1 cellular context compared by ENCODE assay signal in the genomic region with DNA sequence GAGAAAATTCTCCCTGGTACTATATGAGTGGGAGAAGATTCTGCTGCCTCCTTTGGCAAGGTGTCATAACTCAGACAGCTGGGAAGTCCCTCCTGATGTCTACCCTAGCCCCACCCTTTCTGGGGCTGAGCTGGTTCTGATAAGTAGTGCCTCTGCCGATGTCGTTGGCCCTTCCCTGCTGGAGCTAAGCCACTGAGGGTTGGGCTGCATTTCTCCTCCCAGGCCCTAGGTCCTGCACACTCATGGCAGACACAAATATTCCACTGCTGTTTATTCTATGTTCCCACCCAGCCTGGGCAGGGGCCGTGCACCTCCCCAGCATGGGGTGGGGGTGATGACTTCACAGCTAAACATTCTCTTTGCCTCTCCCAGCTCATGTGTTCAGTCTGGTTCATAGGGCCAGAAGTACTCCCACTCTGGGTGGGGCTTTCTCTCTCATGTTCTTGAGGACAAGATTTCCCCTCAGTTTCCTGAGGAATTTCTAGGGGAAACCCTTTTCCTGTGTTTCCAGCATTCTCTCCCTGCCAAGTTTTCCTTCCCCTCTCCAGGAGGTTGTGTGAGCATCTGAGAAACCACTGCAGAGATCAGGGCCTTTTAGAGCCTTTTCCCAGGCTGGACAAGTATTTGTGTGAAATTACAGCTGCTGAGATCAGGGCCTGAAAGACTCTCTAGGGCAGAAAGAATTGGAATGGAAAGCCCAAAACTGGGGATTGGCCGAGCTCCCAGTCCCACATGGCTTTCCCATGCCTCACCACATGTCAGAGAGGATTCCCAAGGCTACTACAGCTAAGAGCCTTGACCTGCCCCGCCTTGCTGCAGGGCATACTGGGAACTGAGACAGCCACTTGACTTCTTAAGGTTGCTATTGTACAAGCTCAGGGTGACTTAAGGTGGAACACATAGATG.
TF ChIP-seq lines count a peak whose summit lies in the region.

No MANE protein-coding gene starts in this region.

TF ChIP-seq in HCT116, 20 proteins besides CTCF, POLR2A, EP300 and RAD21 (continued from another document):
- TF ChIP-seq TCF7L2 (IDR thresholded peaks at IDR 0.05; ENCODE audit: borderline replicate concordance, extremely low read depth, insufficient read depth, insufficient read length) (no peak), FOSL1 (IDR thresholded peaks at IDR 0.05; ENCODE audit: low read depth) (peak; percentile 1; the same call in 1 of the 2 replicates), EZH2 (IDR thresholded peaks at IDR 0.05) (no peak), ZNF274 (IDR thresholded peaks at IDR 0.05; ENCODE audit: low read depth, low read length) (no peak), SIN3A (IDR thresholded peaks at IDR 0.05; ENCODE audit: low read depth) (peak; percentile 59; the same call in 1 of the 2 replicates), EGR1 (IDR thresholded peaks at IDR 0.05; ENCODE audit: low read depth) (0 out of 2 replicates have a peak, but pooled peaks have one; percentile 9), SP1 (IDR thresholded peaks at IDR 0.05; ENCODE audit: low read depth) (peak; percentile 70), CBX3 (IDR thresholded peaks at IDR 0.05; ENCODE audit: low read depth) (peak; percentile 34; the same call in 1 of the 2 replicates), ZFX (IDR thresholded peaks at IDR 0.05) (no peak), ELF1 (IDR thresholded peaks at IDR 0.05; ENCODE audit: borderline replicate concordance, low read depth) (no peak), EZH2phosphoT487 (IDR thresholded peaks at IDR 0.05; ENCODE audit: borderline replicate concordance) (no peak), JUND (IDR thresholded peaks at IDR 0.05) (no peak), POLR2AphosphoS5 (IDR thresholded peaks at IDR 0.05; ENCODE audit: low read depth, low read length) (peak; percentile 40; the same call in 1 of the 2 replicates), YY1 (IDR thresholded peaks at IDR 0.05; ENCODE audit: extremely low read depth, insufficient replicate concordance, low read depth, low read length) (no peak), SRF (IDR thresholded peaks at IDR 0.05; ENCODE audit: low read depth) (no peak)
- TF ChIP-seq, protein P1, sequence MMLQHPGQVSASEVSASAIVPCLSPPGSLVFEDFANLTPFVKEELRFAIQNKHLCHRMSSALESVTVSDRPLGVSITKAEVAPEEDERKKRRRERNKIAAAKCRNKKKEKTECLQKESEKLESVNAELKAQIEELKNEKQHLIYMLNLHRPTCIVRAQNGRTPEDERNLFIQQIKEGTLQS (IDR thresholded peaks at IDR 0.05) = no peak
- TF ChIP-seq, protein P2, sequence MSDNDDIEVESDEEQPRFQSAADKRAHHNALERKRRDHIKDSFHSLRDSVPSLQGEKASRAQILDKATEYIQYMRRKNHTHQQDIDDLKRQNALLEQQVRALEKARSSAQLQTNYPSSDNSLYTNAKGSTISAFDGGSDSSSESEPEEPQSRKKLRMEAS (IDR thresholded peaks at IDR 0.05) = peak; percentile 91
- TF ChIP-seq, protein P3, sequence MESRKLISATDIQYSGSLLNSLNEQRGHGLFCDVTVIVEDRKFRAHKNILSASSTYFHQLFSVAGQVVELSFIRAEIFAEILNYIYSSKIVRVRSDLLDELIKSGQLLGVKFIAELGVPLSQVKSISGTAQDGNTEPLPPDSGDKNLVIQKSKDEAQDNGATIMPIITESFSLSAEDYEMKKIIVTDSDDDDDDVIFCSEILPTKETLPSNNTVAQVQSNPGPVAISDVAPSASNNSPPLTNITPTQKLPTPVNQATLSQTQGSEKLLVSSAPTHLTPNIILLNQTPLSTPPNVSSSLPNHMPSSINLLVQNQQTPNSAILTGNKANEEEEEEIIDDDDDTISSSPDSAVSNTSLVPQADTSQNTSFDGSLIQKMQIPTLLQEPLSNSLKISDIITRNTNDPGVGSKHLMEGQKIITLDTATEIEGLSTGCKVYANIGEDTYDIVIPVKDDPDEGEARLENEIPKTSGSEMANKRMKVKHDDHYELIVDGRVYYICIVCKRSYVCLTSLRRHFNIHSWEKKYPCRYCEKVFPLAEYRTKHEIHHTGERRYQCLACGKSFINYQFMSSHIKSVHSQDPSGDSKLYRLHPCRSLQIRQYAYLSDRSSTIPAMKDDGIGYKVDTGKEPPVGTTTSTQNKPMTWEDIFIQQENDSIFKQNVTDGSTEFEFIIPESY (IDR thresholded peaks at IDR 0.05; ENCODE audit: extremely low read depth, insufficient replicate concordance, low read length) = no peak
- TF ChIP-seq, protein P4, sequence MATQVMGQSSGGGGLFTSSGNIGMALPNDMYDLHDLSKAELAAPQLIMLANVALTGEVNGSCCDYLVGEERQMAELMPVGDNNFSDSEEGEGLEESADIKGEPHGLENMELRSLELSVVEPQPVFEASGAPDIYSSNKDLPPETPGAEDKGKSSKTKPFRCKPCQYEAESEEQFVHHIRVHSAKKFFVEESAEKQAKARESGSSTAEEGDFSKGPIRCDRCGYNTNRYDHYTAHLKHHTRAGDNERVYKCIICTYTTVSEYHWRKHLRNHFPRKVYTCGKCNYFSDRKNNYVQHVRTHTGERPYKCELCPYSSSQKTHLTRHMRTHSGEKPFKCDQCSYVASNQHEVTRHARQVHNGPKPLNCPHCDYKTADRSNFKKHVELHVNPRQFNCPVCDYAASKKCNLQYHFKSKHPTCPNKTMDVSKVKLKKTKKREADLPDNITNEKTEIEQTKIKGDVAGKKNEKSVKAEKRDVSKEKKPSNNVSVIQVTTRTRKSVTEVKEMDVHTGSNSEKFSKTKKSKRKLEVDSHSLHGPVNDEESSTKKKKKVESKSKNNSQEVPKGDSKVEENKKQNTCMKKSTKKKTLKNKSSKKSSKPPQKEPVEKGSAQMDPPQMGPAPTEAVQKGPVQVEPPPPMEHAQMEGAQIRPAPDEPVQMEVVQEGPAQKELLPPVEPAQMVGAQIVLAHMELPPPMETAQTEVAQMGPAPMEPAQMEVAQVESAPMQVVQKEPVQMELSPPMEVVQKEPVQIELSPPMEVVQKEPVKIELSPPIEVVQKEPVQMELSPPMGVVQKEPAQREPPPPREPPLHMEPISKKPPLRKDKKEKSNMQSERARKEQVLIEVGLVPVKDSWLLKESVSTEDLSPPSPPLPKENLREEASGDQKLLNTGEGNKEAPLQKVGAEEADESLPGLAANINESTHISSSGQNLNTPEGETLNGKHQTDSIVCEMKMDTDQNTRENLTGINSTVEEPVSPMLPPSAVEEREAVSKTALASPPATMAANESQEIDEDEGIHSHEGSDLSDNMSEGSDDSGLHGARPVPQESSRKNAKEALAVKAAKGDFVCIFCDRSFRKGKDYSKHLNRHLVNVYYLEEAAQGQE (IDR thresholded peaks at IDR 0.05; ENCODE audit: low read depth) = no peak
